22 cellular contexts compared by ENCODE assay signal in the genomic region with DNA sequence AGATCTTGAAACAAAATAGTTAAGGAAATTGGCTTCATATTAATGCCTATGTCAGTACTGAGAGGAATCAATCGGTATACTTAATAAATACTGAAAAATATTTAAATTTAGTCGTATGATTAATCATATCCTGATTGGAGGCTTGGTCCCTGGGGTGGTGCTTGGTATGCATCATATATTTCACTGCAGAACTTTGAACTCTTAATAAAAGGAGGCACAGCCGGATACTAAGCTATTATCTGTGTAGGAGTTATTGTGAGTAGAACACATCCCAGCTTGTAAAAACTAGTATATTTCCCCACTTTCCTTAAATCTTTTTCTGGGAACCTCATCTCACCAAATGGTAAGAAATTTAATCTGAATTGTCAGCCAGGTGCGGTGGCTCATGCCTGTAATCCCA.
"Had no signal": no experiment of that assay in that cellular context is flagged by ENCODE, and none has a peak within 500 bp of the region (broad histone marks: within the 10 kb centered on the region; RNA-seq: fewer than 3 reads in every experiment).

No MANE protein-coding gene starts in this region.

- ATAC-seq: effector memory CD8-positive, alpha-beta T cell; esophagus mucosa; gastrocnemius medialis; heart right ventricle; left cardiac atrium; left lung; left ventricle myocardium superior; lower lobe of right lung had no signal

- H3K4me3 ChIP-seq: colonic mucosa, esophagus squamous epithelium, gastrocnemius medialis, heart right ventricle, left lung, lower lobe of right lung had no signal

- H3K36me3 ChIP-seq: colonic mucosa, esophagus squamous epithelium, gastrocnemius medialis, heart right ventricle, left lung, lower lobe of right lung had no signal

- H3K27ac ChIP-seq: colonic mucosa, epithelial cell of prostate, esophagus squamous epithelium, gastrocnemius medialis, heart right ventricle, left lung, lower lobe of right lung had no signal

- H3K27me3 ChIP-seq: colonic mucosa, esophagus squamous epithelium, gastrocnemius medialis, heart right ventricle, left lung had no signal

- H3K4me1 ChIP-seq: colonic mucosa, esophagus squamous epithelium, gastrocnemius medialis, left lung, lower lobe of right lung had no signal

- DNase-seq: colonic mucosa; cortex of kidney; effector CD8-positive, alpha-beta T cell; effector memory CD8-positive, alpha-beta T cell; endodermal cell; erythroblast; esophagus squamous epithelium; foreskin fibroblast; foreskin melanocyte; gastrocnemius medialis; glutamatergic neuron; head of caudate nucleus; heart right ventricle; hippocampal formation; left cardiac atrium; left lung; left ventricle myocardium superior; lower lobe of right lung; mesenchymal stem cell; naive B cell had no signal

- H3K9me3 ChIP-seq: colonic mucosa, esophagus squamous epithelium, gastrocnemius medialis, heart right ventricle, left lung, lower lobe of right lung had no signal
